In the genomic region with DNA sequence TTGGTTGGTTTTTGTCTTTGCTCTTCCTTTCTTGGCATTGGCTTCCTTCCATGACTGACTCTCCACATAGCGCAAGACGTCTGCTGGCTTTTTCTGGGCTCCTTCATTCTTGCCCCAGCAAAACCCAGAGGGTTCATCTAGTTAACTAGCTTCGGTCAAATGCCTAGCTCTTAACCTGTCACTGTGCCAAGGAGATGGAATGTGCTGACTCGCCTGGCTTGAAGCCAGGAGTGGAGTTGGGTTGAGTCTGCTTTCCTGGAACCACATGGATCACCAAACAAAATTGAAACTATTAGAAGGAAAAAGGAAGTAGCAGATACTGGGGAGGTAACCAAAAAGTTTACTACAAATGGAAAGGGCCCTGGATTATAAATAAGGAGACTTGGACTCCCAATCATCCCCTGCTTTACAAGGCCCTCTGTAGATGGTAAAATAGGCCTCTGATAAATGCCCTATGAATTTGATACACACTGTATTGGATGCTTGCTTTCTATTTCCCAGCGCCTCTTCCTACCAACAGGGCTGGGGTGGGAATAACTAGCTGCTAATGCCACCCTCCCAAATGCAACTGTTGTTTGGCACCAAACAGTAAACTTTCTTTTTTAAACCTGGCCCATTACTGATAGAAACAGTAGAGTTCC, we compare ENCODE assay signal across 9 cellular contexts. TPM values are rescaled to one million over a fixed set of nuclear protein-coding genes. Genes with fewer than 3 reads are reported as not detected.
A peak's percentile ranks its signal among the peaks of the same experiment; 100 is the strongest.
DNase-seq lines count a peak whose midpoint lies in the region; ATAC-seq and TF ChIP-seq lines count a peak whose summit lies in the region.
"Had no signal": no experiment of that assay in that cellular context is flagged by ENCODE, and none has a peak within 500 bp of the region (broad histone marks: within the 10 kb centered on the region; RNA-seq: fewer than 3 reads in every experiment).

No MANE protein-coding gene starts in this region.

- intact Hi-C loops in CD4-positive, alpha-beta T cell (cut with DNase I, micrococcal nuclease) = no loop called here
- intact Hi-C loops in Caco-2 (cut with micrococcal nuclease; ENCODE audit: unreplicated experiment) = no loop called here

- ATAC-seq in CD4-positive, alpha-beta T cell (ENCODE audit: poor library complexity) = no peak
- ATAC-seq in HG03025 (IDR thresholded peaks at IDR 0.05; ENCODE audit: low FRiP score, unreplicated experiment) (no peak), GM19397 (IDR thresholded peaks at IDR 0.05; ENCODE audit: unreplicated experiment) (no peak)

- no peaks in the 10 kb centered on the region for H3K9me3 Mint-ChIP-seq in CD4-positive, alpha-beta T cell
- H3K9me3 Mint-ChIP-seq in mesothelial cell of epicardium (peaks cover 6% of the 10 kb centered on the region), Caco-2 (ENCODE audit: unreplicated experiment) (no peaks in the 10 kb centered on the region)

- H3K4me3 Mint-ChIP-seq in CD4-positive, alpha-beta T cell = no peak overlapping the region
- H3K4me3 Mint-ChIP-seq in mesothelial cell of epicardium (no peak overlapping the region), Caco-2 (ENCODE audit: unreplicated experiment) (no peak overlapping the region)

- H3K27me3 ChIP-seq in CD4-positive, alpha-beta T cell (ENCODE audit: control insufficient read depth, insufficient read depth, low read length) = no peaks in the 10 kb centered on the region
- H3K27me3 ChIP-seq in MG63 (no peaks in the 10 kb centered on the region), Caco-2 (replicated peaks; ENCODE audit: control insufficient read depth, insufficient read depth, low read length) (no peaks in the 10 kb centered on the region)

- H3K27me3 Mint-ChIP-seq in CD4-positive, alpha-beta T cell = no peaks in the 10 kb centered on the region
- no peaks in the 10 kb centered on the region for H3K27me3 Mint-ChIP-seq in mesothelial cell of epicardium (ENCODE audit: low read depth)
- no peaks in the 10 kb centered on the region for H3K27me3 Mint-ChIP-seq in Caco-2 (ENCODE audit: insufficient read depth, unreplicated experiment)

- no peak for DNase-seq in CD4-positive, alpha-beta T cell
- peak; percentile 28 for DNase-seq in MG63
- peak; percentile 93 for DNase-seq in choroid plexus epithelial cell (ENCODE audit: low read depth)
- DNase-seq in mesothelial cell of epicardium (ENCODE audit: low spot score in 2 of 2, unreplicated experiment in 2 of 2) = peak in 1 of 2 experiments; percentile 54
- no peak for DNase-seq in NCI-H187 treated with DMSO at 0.1 percent for 48 hours (lab: John Stamatoyannopoulos, UW)
- no peak for DNase-seq in Caco-2

- no peak overlapping the region for H3K4me3 ChIP-seq in MG63
- H3K4me3 ChIP-seq in choroid plexus epithelial cell (ENCODE audit: low read depth, low read length) = no peak overlapping the region
- no peak overlapping the region for H3K4me3 ChIP-seq in Caco-2 (ENCODE audit: low read depth, low read length)

- peaks cover 70% of the 10 kb centered on the region for H3K36me3 Mint-ChIP-seq in CD4-positive, alpha-beta T cell (ENCODE audit: low read depth)
- H3K36me3 Mint-ChIP-seq in mesothelial cell of epicardium (peaks cover 25% of the 10 kb centered on the region), Caco-2 (ENCODE audit: insufficient read depth, unreplicated experiment) (peaks cover 15% of the 10 kb centered on the region)

- POLR2A ChIA-PET in CD4-positive, alpha-beta T cell (lab: Charles Lee) = interaction anchor here (0.6 to 13.5 kb wide), 3 partner anchors 11 to 70 kb away, joined by 3 to 270 read pairs (median 3); a partner anchor contains a TSS
- POLR2A ChIA-PET in Caco-2 (lab: Charles Lee) = no interaction called here

- peaks cover 84% of the 10 kb centered on the region for H3K4me1 Mint-ChIP-seq in CD4-positive, alpha-beta T cell (ENCODE audit: low read depth)
- H3K4me1 Mint-ChIP-seq in mesothelial cell of epicardium (peaks cover 17% of the 10 kb centered on the region), Caco-2 (ENCODE audit: low read depth, unreplicated experiment) (peaks cover 7% of the 10 kb centered on the region)

- no peak overlapping the region for H3K27ac ChIP-seq in CD4-positive, alpha-beta T cell (ENCODE audit: low read depth, low read length)

- H3K36me3 ChIP-seq in MG63 (peaks cover 36% of the 10 kb centered on the region), Caco-2 (ENCODE audit: control insufficient read depth, insufficient read depth, low read length) (peaks cover 2% of the 10 kb centered on the region; the same call in 1 of the 2 replicates)

- BruUV-seq in Caco-2 (replicated peaks; lab: Mats Ljungman, UMichigan) = no TSS peak

- H3K9me3 ChIP-seq in CD4-positive, alpha-beta T cell (ENCODE audit: control insufficient read depth, low read length) = no peaks in the 10 kb centered on the region
- H3K9me3 ChIP-seq in MG63 = no peaks in the 10 kb centered on the region
- no peaks in the 10 kb centered on the region for H3K9me3 ChIP-seq in Caco-2

- peak overlapping the region; percentile 29 for H3K27ac Mint-ChIP-seq in CD4-positive, alpha-beta T cell
- peak overlapping the region; percentile 67 for H3K27ac Mint-ChIP-seq in mesothelial cell of epicardium
- no peak overlapping the region for H3K27ac Mint-ChIP-seq in Caco-2 (ENCODE audit: unreplicated experiment)

- H3K4me1 ChIP-seq in Caco-2 = no peaks in the 10 kb centered on the region

- no peak for TF ChIP-seq CTCF in CD4-positive, alpha-beta T cell (IDR thresholded peaks at IDR 0.05)
- no peak for TF ChIP-seq CTCF in choroid plexus epithelial cell (conservative IDR thresholded peaks at IDR 0.05; ENCODE audit: low read depth, low read length)
- TF ChIP-seq CTCF in mesothelial cell of epicardium (IDR thresholded peaks at IDR 0.05; ENCODE audit: unreplicated experiment) = no peak
- no peak for TF ChIP-seq CTCF in Caco-2 (IDR thresholded peaks at IDR 0.05; ENCODE audit: insufficient read depth in 1 of 2, low read depth in 1 of 2, low read length in 1 of 2, severe bottlenecking in 1 of 2, unreplicated experiment in 1 of 2)

- CTCF ChIA-PET in CD4-positive, alpha-beta T cell (lab: Charles Lee) = interaction anchor here (0.6 to 3.7 kb wide), 2 partner anchors 11 to 16 kb away, joined by 4 to 12 read pairs; a partner anchor contains a TSS
- CTCF ChIA-PET in Caco-2 (lab: Charles Lee) = no interaction called here

RNA-seq across cellular contexts. Expression of a gene that starts 11.3 kb away (rescaled TPM):
- 10 to 100 TPM; 82.3 to 84.5 TPM for total RNA-seq in CD4-positive, alpha-beta T cell
- 18.1 and 24.6 TPM in 2 replicates for total RNA-seq in MG63 (2014; rRNA removed; shearing (Covaris generic); ENCODE audit: low replicate concordance)
- total RNA-seq in mesothelial cell of epicardium (24.3 to 25.8 TPM (median 25.3 TPM) in 3 replicates), Caco-2 (2022) (19.3 and 22.6 TPM in 2 replicates)

RNA-seq across cellular contexts. Expression of a gene that starts 53.7 kb away (rescaled TPM):
- total RNA-seq in CD4-positive, alpha-beta T cell = under 1 TPM; 0.25 TPM
- 6.2 and 10.5 TPM in 2 replicates for total RNA-seq in MG63 (2014; rRNA removed; shearing (Covaris generic); ENCODE audit: low replicate concordance)
- 5.6 to 6.4 TPM (median 5.8 TPM) in 3 replicates for total RNA-seq in mesothelial cell of epicardium
- total RNA-seq in Caco-2 (2022) = 10.7 and 12.7 TPM in 2 replicates
- total RNA-seq: SK-MEL-5 had no signal

Comparison
In these comparisons a context has a peak if more than half of its experiments do, and no peak if none do; other contexts are left out.
1. DNase-seq: peak in MG63 (single experiment) and choroid plexus epithelial cell (single experiment); none in CD4-positive, alpha-beta T cell (0 of 10), NCI-H187 treated with DMSO at 0.1 percent for 48 hours (single experiment) and Caco-2 (0 of 2).